8 cellular contexts compared by ENCODE assay signal in genomic region chr19:58572818-58573657, GRCh38. TPM values are rescaled to one million over a fixed set of nuclear protein-coding genes. Genes with fewer than 3 reads are reported as not detected.
DNase-seq lines count a peak whose midpoint lies in the region; ATAC-seq and TF ChIP-seq lines count a peak whose summit lies in the region.

Gene MZF1 (minus strand): TSS chr19:58573335. CDS start chr19:58571389, 1,946 bp downstream.

- BruUV-seq in Panc1 (replicated peaks; lab: Mats Ljungman, UMichigan), result no TSS peak

- H3K27me3 ChIP-seq in Panc1 (ENCODE audit: control insufficient read depth, insufficient read depth, low read length) (no peaks in the 10 kb centered on the region), heart right ventricle (no peaks in the 10 kb centered on the region)

- peak; percentile 57 for TF ChIP-seq POLR2A in GM10847 (IDR thresholded peaks at IDR 0.05; ENCODE audit: extremely low read depth, insufficient read length)

- TF ChIP-seq CTCF in Panc1 (IDR thresholded peaks at IDR 0.05) (no peak), heart right ventricle (IDR thresholded peaks at IDR 0.05) (peak in 2 of 9 donors; percentile 16 to 23)

- H3K4me1 ChIP-seq in Panc1 (ENCODE audit: control insufficient read depth, insufficient read depth, low read length) (peaks cover 7% of the 10 kb centered on the region), heart right ventricle (peaks cover 4 to 36% (median 21%) of the 10 kb centered on the region in 9 donors)

- peak within 1 kb of the TSS; percentile 90 for H3K27ac ChIP-seq in Panc1 (ENCODE audit: low read length)
- H3K27ac ChIP-seq in heart right ventricle, result peak within 1 kb of the TSS; percentile 79 to 98 (median 92)

- CTCF ChIA-PET in Panc1 (lab: Charles Lee), result no interaction called here

- H3K36me3 ChIP-seq in Panc1 (ENCODE audit: control insufficient read depth, insufficient read depth, low read length) (no peaks in the 10 kb centered on the region), heart right ventricle (peaks cover 0 to 35% (median 5%) of the 10 kb centered on the region in 9 donors)

- in situ Hi-C loops in Panc1 (cut with HindIII; ENCODE audit: low pct_unique_long_range_greater_than_20kb, low sequenced_read_pairs), result no loop called here

- H3K4me3 ChIP-seq in Panc1 (ENCODE audit: low read depth in 2 of 2, low read length in 2 of 2) (peak within 1 kb of the TSS; percentile 64 to 89), heart right ventricle (peak within 1 kb of the TSS; percentile 45 to 82 (median 65))

- POLR2A ChIA-PET in Panc1 (lab: Charles Lee), result interaction anchor here (0.8 kb wide), 1 partner anchor 57 kb away, joined by 5 read pairs; no protein-coding TSS in a partner anchor
- POLR2A ChIA-PET in activated naive CD8-positive, alpha-beta T cell treated with anti-CD3 and anti-CD28 coated beads, Interleukin-2, amount 10 ng/mL, durations not matched to agents 7 days and 5 days (lab: Charles Lee), result interaction anchor here (0.6 to 4.9 kb wide), 8 partner anchors 9 to 295 kb away, joined by 3 to 50 read pairs (median 4); partner anchors contain the start of genes CHMP2A, TRIM28, UBE2M and ZBTB45

- intact Hi-C loops in Panc1 (cut with micrococcal nuclease; ENCODE audit: unreplicated experiment) (no loop called here), heart right ventricle (cut with DNase I) (loop anchor here in 2 of 10 donors (1.0 kb wide), 1 partner anchor 14 kb away; no protein-coding TSS in a partner anchor)

- no peaks in the 10 kb centered on the region for H3K27me3 Mint-ChIP-seq in activated naive CD8-positive, alpha-beta T cell treated with anti-CD3 and anti-CD28 coated beads, Interleukin-2, amount 10 ng/mL, durations not matched to agents 7 days and 5 days

- 0 to 1% methylated on average over 75 of the region's 75 CpGs for WGBS in heart right ventricle, 2 donors

- H3K36me3 Mint-ChIP-seq in activated naive CD8-positive, alpha-beta T cell treated with anti-CD3 and anti-CD28 coated beads, Interleukin-2, amount 10 ng/mL, durations not matched to agents 7 days and 5 days, result peaks cover 10% of the 10 kb centered on the region

- H3K27ac Mint-ChIP-seq in activated naive CD8-positive, alpha-beta T cell treated with anti-CD3 and anti-CD28 coated beads, Interleukin-2, amount 10 ng/mL, durations not matched to agents 7 days and 5 days, result peak within 1 kb of the TSS; percentile 100

- H3K9me3 Mint-ChIP-seq in activated naive CD8-positive, alpha-beta T cell treated with anti-CD3 and anti-CD28 coated beads, Interleukin-2, amount 10 ng/mL, durations not matched to agents 7 days and 5 days, result no peaks in the 10 kb centered on the region

- H3K4me1 Mint-ChIP-seq in activated naive CD8-positive, alpha-beta T cell treated with anti-CD3 and anti-CD28 coated beads, Interleukin-2, amount 10 ng/mL, durations not matched to agents 7 days and 5 days, result peaks cover 34% of the 10 kb centered on the region

- DNase-seq in Panc1 (ENCODE audit: low read depth, low spot score), result peak; percentile 98
- DNase-seq in activated naive CD8-positive, alpha-beta T cell treated with anti-CD3 and anti-CD28 coated beads, Interleukin-2, amount 10 ng/mL, durations not matched to agents 7 days and 5 days, result peak; percentile 99
- DNase-seq in heart right ventricle, result peak; percentile 99 to 100
- DNase-seq in putamen (ENCODE audit: low spot score), result peak; percentile 100
- no peak for DNase-seq in midbrain (lab: John Stamatoyannopoulos, UW)
- DNase-seq in cerebellar nuclear complex (lab: John Stamatoyannopoulos, UW), result no peak

- H3K9me3 ChIP-seq in Panc1 (ENCODE audit: control insufficient read depth, insufficient read depth, low read depth, low read length), result no peaks in the 10 kb centered on the region
- no peaks in the 10 kb centered on the region for H3K9me3 ChIP-seq in heart right ventricle

- peak within 1 kb of the TSS; percentile 98 for H3K4me3 Mint-ChIP-seq in activated naive CD8-positive, alpha-beta T cell treated with anti-CD3 and anti-CD28 coated beads, Interleukin-2, amount 10 ng/mL, durations not matched to agents 7 days and 5 days

- peak; percentile 52 for ATAC-seq in HG02588 (IDR thresholded peaks at IDR 0.05; ENCODE audit: unreplicated experiment)
- peak; percentile 82 for ATAC-seq in Panc1
- peak; percentile 63 for ATAC-seq in activated naive CD8-positive, alpha-beta T cell treated with anti-CD3 and anti-CD28 coated beads, Interleukin-2, amount 10 ng/mL, durations not matched to agents 7 days and 5 days (ENCODE audit: low read depth)
- peak; percentile 77 to 89 (median 84) for ATAC-seq in heart right ventricle

RNA-seq across cellular contexts. Expression of gene MZF1, which starts in this region (rescaled TPM):
- total RNA-seq in Panc1 (2021; ENCODE audit: unreplicated experiment), result 25.9 TPM
- 26.0 TPM for polyA plus RNA-seq in Panc1 (2012; ENCODE audit: insufficient read length)
- 10 to 100 TPM; 31.3 to 31.7 TPM for total RNA-seq in activated naive CD8-positive, alpha-beta T cell treated with anti-CD3 and anti-CD28 coated beads, Interleukin-2, amount 10 ng/mL, durations not matched to agents 7 days and 5 days
- total RNA-seq in heart right ventricle, result 10 to 100 TPM in 2 of 10 donors, 1 to 10 TPM in 8; 4.4 to 12.0 (median 8.3) TPM
- 10 to 100 TPM in 1 of 2 donors, 1 to 10 TPM in 1; 7.6 to 28.0 TPM for polyA plus RNA-seq in heart right ventricle

Comparison
In these comparisons a context has a peak if more than half of its experiments do, and no peak if none do; other contexts are left out.
1. DNase-seq: peak in Panc1 (single experiment), activated naive CD8-positive, alpha-beta T cell treated with anti-CD3 and anti-CD28 coated beads, Interleukin-2, amount 10 ng/mL, durations not matched to agents 7 days and 5 days (single experiment), heart right ventricle (2 of 2) and putamen (single experiment); none in midbrain (single experiment) and cerebellar nuclear complex (0 of 2).
2. Peak in every context shown above with its lines, with median percentiles within 50 percentile points of each other: ATAC-seq.